ENCODE assay signal across 8 cellular contexts in the genomic region with DNA sequence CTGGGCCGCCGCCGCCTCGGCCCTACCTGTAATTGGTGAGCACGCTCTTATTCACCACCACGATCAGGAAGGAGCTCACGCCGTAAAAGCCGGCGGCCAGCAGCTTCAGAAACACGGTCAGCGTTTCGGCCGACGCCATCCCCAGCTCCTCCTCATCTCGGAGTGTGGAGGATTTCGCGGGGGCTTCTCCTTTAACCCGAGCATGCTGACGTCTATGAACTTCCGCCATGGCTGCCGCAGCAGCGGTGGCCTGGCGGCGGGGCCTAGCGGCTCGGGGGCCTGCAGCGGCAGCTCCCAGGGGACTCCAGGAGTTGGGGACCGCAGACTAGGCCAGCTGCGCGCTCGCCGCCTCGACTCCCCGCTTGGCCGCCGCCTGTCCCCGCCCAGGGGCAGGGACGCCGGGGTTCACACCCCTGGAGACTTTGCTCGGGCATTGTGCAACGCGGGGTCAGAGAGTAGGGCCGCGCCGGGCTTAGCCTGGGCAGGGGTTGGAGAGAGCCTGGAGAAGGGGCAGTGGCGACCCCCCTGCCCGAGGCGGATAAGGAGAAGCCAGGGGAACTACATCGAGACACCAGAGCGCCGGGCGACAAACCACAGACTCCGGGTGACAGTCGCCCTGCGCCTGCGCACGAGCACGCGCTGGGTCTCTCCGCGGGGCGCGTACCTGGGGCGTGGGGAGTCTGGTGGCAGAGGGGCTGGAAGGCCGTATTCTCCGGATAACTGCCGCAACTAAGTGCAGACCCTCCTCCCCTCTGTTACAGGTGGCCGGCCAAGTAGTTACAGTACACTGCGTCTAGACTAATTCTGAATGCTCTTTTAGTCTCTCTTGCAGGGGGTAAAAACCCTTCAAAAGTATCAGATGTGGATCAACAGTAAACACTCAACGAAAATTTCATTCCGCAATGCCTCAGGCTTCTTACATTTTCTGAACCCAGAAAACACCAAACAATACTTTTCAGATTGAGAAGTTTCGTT. TPM values are rescaled to one million over a fixed set of nuclear protein-coding genes. Genes with fewer than 3 reads are reported as not detected.
A peak's percentile ranks its signal among the peaks of the same experiment; 100 is the strongest.
DNase-seq lines count a peak whose midpoint lies in the region; TF ChIP-seq lines count a peak whose summit lies in the region.

Gene SLC35D1 (minus strand): TSS at position 364 of the 975 bp plus-strand sequence. CDS start 135 bp downstream, at position 229.

- H3K9me3 ChIP-seq in neural progenitor cell (ENCODE audit: low read depth) (no peaks in the 10 kb centered on the region), subcutaneous abdominal adipose tissue (ENCODE audit: control insufficient read depth in 5 of 5, low read length in 5 of 5) (no peaks in the 10 kb centered on the region)

- DNase-seq in ELR (ENCODE audit: low read depth) (peak; percentile 71), H4 (ENCODE audit: low spot score) (peak; percentile 49), LHCN-M2 (ENCODE audit: low read depth) (peak; percentile 61), SHP77 (lab: John Stamatoyannopoulos, UW) (peak; percentile 68 to 84), foreskin fibroblast (peak; percentile 25 to 54), neural progenitor cell (ENCODE audit: low spot score) (peak; percentile 94)
- peak; percentile 92 for DNase-seq in activated effector memory CD4-positive, alpha-beta T cell treated with anti-CD3 and anti-CD28 coated beads, Interleukin-2, amount 50 U/mL, for 16 hours

- H3K4me1 Mint-ChIP-seq in neural progenitor cell: peaks cover 38% of the 10 kb centered on the region

- no peaks in the 10 kb centered on the region for H3K27me3 Mint-ChIP-seq in neural progenitor cell (ENCODE audit: insufficient read depth, low read depth)

- H3K4me3 Mint-ChIP-seq in neural progenitor cell: peak within 1 kb of the TSS; percentile 93

- peaks cover 13% of the 10 kb centered on the region for H3K79me2 ChIP-seq in neural progenitor cell (ENCODE audit: low read depth)

- peak within 1 kb of the TSS; percentile 89 for H3K4me2 ChIP-seq in neural progenitor cell

- H3K27me3 ChIP-seq in neural progenitor cell (peaks cover 10% of the 10 kb centered on the region), subcutaneous abdominal adipose tissue (ENCODE audit: control insufficient read depth in 5 of 5, insufficient read depth in 4 of 5, low read length in 5 of 5) (no peaks in the 10 kb centered on the region)

- H3K4me3 ChIP-seq in foreskin fibroblast (ENCODE audit: low read depth in 1 of 2, low read length in 2 of 2) (peak within 1 kb of the TSS; percentile 85 to 92), neural progenitor cell (peak within 1 kb of the TSS; percentile 86), subcutaneous abdominal adipose tissue (ENCODE audit: low read depth in 1 of 5, low read length in 5 of 5) (peak within 1 kb of the TSS; percentile 87 to 98 (median 92))

- H3K27ac ChIP-seq in neural progenitor cell (peak within 1 kb of the TSS; percentile 47), subcutaneous abdominal adipose tissue (ENCODE audit: low read depth, low read length) (peak within 1 kb of the TSS; percentile 87)

- no peaks in the 10 kb centered on the region for H3K36me3 ChIP-seq in neural progenitor cell
- H3K36me3 ChIP-seq in subcutaneous abdominal adipose tissue (ENCODE audit: control insufficient read depth in 5 of 5, insufficient read depth in 5 of 5, low read length in 5 of 5): peaks cover 2 to 3% (median 3%) of the 10 kb centered on the region in 5 donors

- peak within 1 kb of the TSS; percentile 99 for H2AFZ ChIP-seq in neural progenitor cell (replicated peaks)

- H3K27ac Mint-ChIP-seq in neural progenitor cell: peak within 1 kb of the TSS; percentile 93

- peaks cover 18% of the 10 kb centered on the region for H3K4me1 ChIP-seq in neural progenitor cell
- peaks cover 0 to 21% (median 17%) of the 10 kb centered on the region in 5 donors for H3K4me1 ChIP-seq in subcutaneous abdominal adipose tissue (ENCODE audit: control insufficient read depth in 5 of 5, insufficient read depth in 5 of 5, low read length in 5 of 5)

- no peaks in the 10 kb centered on the region for H4K20me1 ChIP-seq in neural progenitor cell (ENCODE audit: low read depth)

- no peak for TF ChIP-seq CTCF in foreskin fibroblast (IDR thresholded peaks at IDR 0.05; ENCODE audit: low read depth, low read length)
- TF ChIP-seq CTCF in neural progenitor cell (IDR thresholded peaks at IDR 0.05): no peak

- peaks cover 17% of the 10 kb centered on the region for H3F3A ChIP-seq in neural progenitor cell (ENCODE audit: low read depth)

- H3K9ac ChIP-seq in neural progenitor cell (peak within 1 kb of the TSS; percentile 48), subcutaneous abdominal adipose tissue (ENCODE audit: low read length in 5 of 5) (peak within 1 kb of the TSS; percentile 60 to 95 (median 93))

- H3K9me3 Mint-ChIP-seq in neural progenitor cell: no peaks in the 10 kb centered on the region

- peaks cover 5% of the 10 kb centered on the region for H3K36me3 Mint-ChIP-seq in neural progenitor cell

RNA-seq across cellular contexts. Expression of gene SLC35D1, which starts in this region (rescaled TPM):
- 17.5 and 18.1 TPM in 2 replicates for total RNA-seq in H4 (2014; rRNA removed; shearing (Covaris generic))
- total RNA-seq in LHCN-M2 (2014; rRNA removed): 41.3 and 44.6 TPM in 2 replicates
- polyA plus RNA-seq in LHCN-M2 (2012): 5.9 TPM
- total RNA-seq in neural progenitor cell (ENCODE audit: low replicate concordance): 3.4 and 3.9 TPM in 2 replicates

Comparison
In these comparisons a context has a peak if more than half of its experiments do, and no peak if none do; other contexts are left out.
1. Peak in every context shown above with its lines: DNase-seq, H3K4me3 ChIP-seq and H3K27ac ChIP-seq.
2. DNase-seq: peak in every context shown above with its lines; median percentile 94 in neural progenitor cell; 92 in activated effector memory CD4-positive, alpha-beta T cell treated with anti-CD3 and anti-CD28 coated beads, Interleukin-2, amount 50 U/mL, for 16 hours; 76 in SHP77; 71 in ELR; 61 in LHCN-M2; 49 in H4; 40 in foreskin fibroblast.